8 cellular contexts compared by ENCODE assay signal in the genomic region with DNA sequence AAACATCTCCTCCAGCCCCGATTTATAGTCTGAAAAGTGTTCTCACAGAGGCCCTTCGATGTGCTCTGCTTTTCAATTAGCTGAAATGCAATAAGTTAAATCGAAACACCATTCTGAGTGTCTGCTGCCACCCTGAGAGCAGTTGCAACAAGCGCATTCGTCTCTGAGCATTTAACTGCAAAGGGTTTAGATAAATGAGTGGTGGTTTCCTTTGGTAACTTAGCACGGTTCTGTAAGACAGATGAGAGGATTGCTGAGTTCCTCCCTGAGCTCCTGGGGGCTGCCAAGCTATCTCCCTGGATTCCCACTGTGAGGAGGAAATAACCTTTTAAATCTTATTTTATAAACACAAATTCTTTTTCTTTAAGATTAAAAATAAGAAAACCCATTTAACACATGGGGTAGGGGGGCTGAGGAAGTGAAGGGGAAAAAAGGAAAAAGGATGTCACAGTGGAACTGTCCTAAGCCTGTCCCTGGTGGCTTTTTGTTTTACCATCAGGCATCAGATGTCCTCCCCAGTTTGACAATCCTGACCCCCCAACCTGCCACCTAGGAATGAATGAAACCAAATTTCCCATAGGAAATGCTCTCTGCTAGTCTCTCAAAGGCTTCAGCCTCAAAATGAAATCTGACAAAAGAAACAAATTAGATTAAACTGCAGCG. TPM values are rescaled to one million over a fixed set of nuclear protein-coding genes. Genes with fewer than 3 reads are reported as not detected.
A peak's percentile ranks its signal among the peaks of the same experiment; 100 is the strongest.
DNase-seq lines count a peak whose midpoint lies in the region; ATAC-seq and TF ChIP-seq lines count a peak whose summit lies in the region.

No MANE protein-coding gene starts in this region.

- H3K4me1 ChIP-seq in GM23248 (ENCODE audit: insufficient read depth) (peaks cover 31% of the 10 kb centered on the region), right lobe of liver (peaks cover 0 to 4% (median 0%) of the 10 kb centered on the region in 4 donors)

- in situ Hi-C loops in GM23248 (cut with MboI) = loop anchor here (5.0 to 10.0 kb wide), 3 partner anchors 226 to 491 kb away; partner anchors contain the start of gene KLF7

- H3K27me3 Mint-ChIP-seq in T-helper 2 cell treated with Interferon-gamma antibody and Interleukin-4, amounts not matched to agents 5 μg/mL and 100 μg/mL, for 36 hours (ENCODE audit: low read depth) = no peaks in the 10 kb centered on the region

- H3K79me2 ChIP-seq in GM23248 (ENCODE audit: insufficient read depth) = no peaks in the 10 kb centered on the region

- H3K27ac ChIP-seq in GM23248 = peak overlapping the region; percentile 61
- no peak overlapping the region for H3K27ac ChIP-seq in right lobe of liver

- H3K4me3 ChIP-seq in GM23248 = peak overlapping the region; percentile 40
- H3K4me3 ChIP-seq in right lobe of liver = peak overlapping the region in 1 of 3 donors; percentile 12

- no peak overlapping the region for H3K27ac Mint-ChIP-seq in T-helper 2 cell treated with Interferon-gamma antibody and Interleukin-4, amounts not matched to agents 5 μg/mL and 100 μg/mL, for 36 hours
- H3K27ac Mint-ChIP-seq in stimulated activated effector memory CD8-positive, alpha-beta T cell treated with anti-CD3 and anti-CD28 coated beads, Interleukin-12 subunit alpha, Interleukin-12 subunit beta, amount 100 ng/mL, for 72 hours = no peak overlapping the region

- H3K4me3 Mint-ChIP-seq in T-helper 2 cell treated with Interferon-gamma antibody and Interleukin-4, amounts not matched to agents 5 μg/mL and 100 μg/mL, for 36 hours = no peak overlapping the region
- no peak overlapping the region for H3K4me3 Mint-ChIP-seq in stimulated activated effector memory CD8-positive, alpha-beta T cell treated with anti-CD3 and anti-CD28 coated beads, Interleukin-12 subunit alpha, Interleukin-12 subunit beta, amount 100 ng/mL, for 72 hours

- intact Hi-C loops in right lobe of liver (cut with DNase I) = loop anchor here (5.0 to 10.0 kb wide), 3 partner anchors 491 to 679 kb away; no protein-coding TSS in a partner anchor

- peak; percentile 57 to 69 (median 62) for TF ChIP-seq CTCF in right lobe of liver (IDR thresholded peaks at IDR 0.05)

- H3K4me1 Mint-ChIP-seq in T-helper 2 cell treated with Interferon-gamma antibody and Interleukin-4, amounts not matched to agents 5 μg/mL and 100 μg/mL, for 36 hours (ENCODE audit: low read depth) = peaks cover 18% of the 10 kb centered on the region
- peaks cover 13% of the 10 kb centered on the region for H3K4me1 Mint-ChIP-seq in stimulated activated effector memory CD8-positive, alpha-beta T cell treated with anti-CD3 and anti-CD28 coated beads, Interleukin-12 subunit alpha, Interleukin-12 subunit beta, amount 100 ng/mL, for 72 hours

- no peaks in the 10 kb centered on the region for H3K9me2 ChIP-seq in GM23248 (ENCODE audit: insufficient read depth)

- no peaks in the 10 kb centered on the region for H3K36me3 Mint-ChIP-seq in T-helper 2 cell treated with Interferon-gamma antibody and Interleukin-4, amounts not matched to agents 5 μg/mL and 100 μg/mL, for 36 hours (ENCODE audit: low read depth)
- H3K36me3 Mint-ChIP-seq in stimulated activated effector memory CD8-positive, alpha-beta T cell treated with anti-CD3 and anti-CD28 coated beads, Interleukin-12 subunit alpha, Interleukin-12 subunit beta, amount 100 ng/mL, for 72 hours = no peaks in the 10 kb centered on the region

- peak overlapping the region; percentile 56 for H3K4me2 ChIP-seq in GM23248 (ENCODE audit: unreplicated experiment)

- H3K9me3 ChIP-seq in GM23248 (ENCODE audit: low read depth) (no peaks in the 10 kb centered on the region), right lobe of liver (no peaks in the 10 kb centered on the region)

- no peaks in the 10 kb centered on the region for H3K27me3 ChIP-seq in GM23248 (replicated peaks; ENCODE audit: insufficient read depth)
- H3K27me3 ChIP-seq in right lobe of liver = no peaks in the 10 kb centered on the region

- no peaks in the 10 kb centered on the region for H3K9me3 Mint-ChIP-seq in T-helper 2 cell treated with Interferon-gamma antibody and Interleukin-4, amounts not matched to agents 5 μg/mL and 100 μg/mL, for 36 hours
- H3K9me3 Mint-ChIP-seq in stimulated activated effector memory CD8-positive, alpha-beta T cell treated with anti-CD3 and anti-CD28 coated beads, Interleukin-12 subunit alpha, Interleukin-12 subunit beta, amount 100 ng/mL, for 72 hours = no peaks in the 10 kb centered on the region

- TF ChIP-seq POLR2A in right lobe of liver (IDR thresholded peaks at IDR 0.05) = no peak

- H3K36me3 ChIP-seq in GM23248 (ENCODE audit: low read depth) (no peaks in the 10 kb centered on the region), right lobe of liver (no peaks in the 10 kb centered on the region)

- H3F3A ChIP-seq in GM23248 (ENCODE audit: insufficient read depth) = peaks cover 20% of the 10 kb centered on the region

- H4K20me1 ChIP-seq in GM23248 (ENCODE audit: insufficient read depth) = no peaks in the 10 kb centered on the region

- peak; percentile 46 for DNase-seq in D341Med (ENCODE audit: low spot score)
- DNase-seq in GM23248 = peak; percentile 90
- peak; percentile 82 for DNase-seq in NCI-H1436 (lab: John Stamatoyannopoulos, UW)
- peak; percentile 55 for DNase-seq in T-helper 2 cell treated with Interferon-gamma antibody and Interleukin-4, amounts not matched to agents 5 μg/mL and 100 μg/mL, for 36 hours (ENCODE audit: low spot score)
- DNase-seq in dermis blood vessel endothelial cell = peak; percentile 90
- DNase-seq in right lobe of liver = peak in 1 of 3 donors; percentile 25
- DNase-seq in stimulated activated effector memory CD8-positive, alpha-beta T cell treated with anti-CD3 and anti-CD28 coated beads, Interleukin-12 subunit alpha, Interleukin-12 subunit beta, amount 100 ng/mL, for 72 hours (ENCODE audit: low spot score in 2 of 2) = no peak

- H3K9ac ChIP-seq in GM23248 = peak overlapping the region; percentile 66

- 2 to 4% methylated on average over 7 of the region's 7 CpGs for WGBS in GM23248 (ENCODE audit: low coverage in 1 of 2, low lambda C conversion rate in 2 of 2, missing lambda C conversion rate in 2 of 2), 2 experiments
- WGBS in right lobe of liver (ENCODE audit: insufficient coverage, low coverage, low lambda C conversion rate, missing lambda C conversion rate) = 11% methylated on average over 7 of the region's 7 CpGs

- H2AFZ ChIP-seq in GM23248 = peak overlapping the region; percentile 72

- ATAC-seq in right lobe of liver (peak; percentile 83 to 93 (median 89)), GM18858 (IDR thresholded peaks at IDR 0.05; ENCODE audit: unreplicated experiment) (no peak)
- ATAC-seq in stimulated activated effector memory CD8-positive, alpha-beta T cell treated with anti-CD3 and anti-CD28 coated beads, Interleukin-12 subunit alpha, Interleukin-12 subunit beta, amount 100 ng/mL, for 72 hours = peak; percentile 84

RNA-seq across cellular contexts. Expression of gene CREB1, which starts 56.4 kb away (rescaled TPM):
- total RNA-seq in GM23248 (2014; rRNA removed; shearing (Covaris generic)) = 44.5 and 71.8 TPM in 2 replicates
- polyA plus RNA-seq in GM23248 (2016; fragmentation: Nextera tagmentation; extraction: Ambion mirVana) = 35.9 and 37.7 TPM in 2 replicates
- total RNA-seq in dermis blood vessel endothelial cell (51.5 and 56.2 TPM in 2 replicates), right lobe of liver (10 to 100 TPM; 10.1 to 22.6 (median 16.8) TPM)

Comparison
In these comparisons a context has a peak if more than half of its experiments do, and no peak if none do; other contexts are left out.
1. DNase-seq: peak in D341Med (single experiment), GM23248 (single experiment), NCI-H1436 (single experiment), T-helper 2 cell treated with Interferon-gamma antibody and Interleukin-4, amounts not matched to agents 5 μg/mL and 100 μg/mL, for 36 hours (single experiment) and dermis blood vessel endothelial cell (single experiment); none in stimulated activated effector memory CD8-positive, alpha-beta T cell treated with anti-CD3 and anti-CD28 coated beads, Interleukin-12 subunit alpha, Interleukin-12 subunit beta, amount 100 ng/mL, for 72 hours (0 of 2).